Comparison of ENCODE assay signal across 16 cellular contexts in genomic region chr6:150492941-150493340, GRCh38.
DNase-seq lines count a peak whose midpoint lies in the region; ATAC-seq, FAIRE-seq and TF ChIP-seq lines count a peak whose summit lies in the region.
"Had no signal": no experiment of that assay in that cellular context is flagged by ENCODE, and none has a peak within 500 bp of the region (broad histone marks: within the 10 kb centered on the region; RNA-seq: fewer than 3 reads in every experiment).

No MANE protein-coding gene starts in this region.

- H3K27ac ChIP-seq in mammary epithelial cell (ENCODE audit: insufficient read depth, low read depth, low read length) (peak overlapping the region; percentile 92), keratinocyte (ENCODE audit: control insufficient read depth, insufficient read depth, low read length) (peak overlapping the region; percentile 68)

- no peak for ATAC-seq in HG02588 (IDR thresholded peaks at IDR 0.05; ENCODE audit: unreplicated experiment)
- ATAC-seq in GM21528 (IDR thresholded peaks at IDR 0.05; ENCODE audit: low FRiP score, unreplicated experiment): no peak

- no peak overlapping the region for H3K9ac ChIP-seq in mammary epithelial cell (ENCODE audit: insufficient read depth, low read length)
- no peak overlapping the region for H3K9ac ChIP-seq in keratinocyte (ENCODE audit: control insufficient read depth, extremely low read depth, insufficient read depth, low read length)

- peak overlapping the region; percentile 79 for H3K27ac Mint-ChIP-seq in Calu3 (ENCODE audit: unreplicated experiment)
- H3K27ac Mint-ChIP-seq: HFFc6 had no signal

- H3K4me1 ChIP-seq in mammary epithelial cell (ENCODE audit: insufficient read depth, low read length) (peaks cover 39% of the 10 kb centered on the region), keratinocyte (ENCODE audit: control insufficient read depth, extremely low read depth, insufficient read depth, low read length) (peaks cover 34% of the 10 kb centered on the region)

- H3K4me3 Mint-ChIP-seq in Calu3 (ENCODE audit: low read depth, unreplicated experiment): peak overlapping the region; percentile 59
- H3K4me3 Mint-ChIP-seq: central memory CD8-positive, alpha-beta T cell; HFFc6 had no signal

- H3K4me2 ChIP-seq in mammary epithelial cell (ENCODE audit: insufficient read depth, low read depth, low read length): peak overlapping the region; percentile 49
- H3K4me2 ChIP-seq in keratinocyte (ENCODE audit: control insufficient read depth, extremely low read depth, insufficient read depth, low read depth, low read length): peak overlapping the region; percentile 52

- H2AFZ ChIP-seq in mammary epithelial cell (ENCODE audit: low read depth, low read length) (peak overlapping the region; percentile 77), keratinocyte (ENCODE audit: control insufficient read depth, low read length) (peak overlapping the region; percentile 36)

- CTCF ChIA-PET in Calu3 (lab: Charles Lee) (interaction anchor here (0.7 kb wide), 1 partner anchor 1734 kb away, joined by 5 read pairs; no protein-coding TSS in a partner anchor), mammary epithelial cell (lab: Charles Lee; ENCODE audit: low non-redundant PET) (no interaction called here)

- peaks cover 10% of the 10 kb centered on the region for H3K36me3 Mint-ChIP-seq in Calu3 (ENCODE audit: insufficient read depth, unreplicated experiment)

- no peaks in the 10 kb centered on the region for H3K9me1 ChIP-seq in keratinocyte (ENCODE audit: control insufficient read depth, extremely low read depth, insufficient read depth, low read length)

- DNase-seq in Calu3 (peak; percentile 67), MG63 (peak; percentile 83), mammary epithelial cell (peak; percentile 97), keratinocyte (ENCODE audit: low read depth, low spot score) (peak; percentile 50), NCI-H146 (lab: John Stamatoyannopoulos, UW) (no peak), mesenteric fat pad (ENCODE audit: low spot score) (no peak)
- DNase-seq: activated CD8-positive, alpha-beta memory T cell treated with anti-CD3 and anti-CD28 coated beads for 24 hours; activated naive CD4-positive, alpha-beta T cell; HFFc6; posterior cingulate gyrus; stimulated activated CD4-positive, alpha-beta T cell treated with anti-CD3 and anti-CD28 coated beads, Interleukin-2, amount 100 ng/mL, for 24 hours; trophoblast cell had no signal

- no peaks in the 10 kb centered on the region for H3K79me2 ChIP-seq in mammary epithelial cell (ENCODE audit: insufficient read depth, low read length)
- no peaks in the 10 kb centered on the region for H3K79me2 ChIP-seq in keratinocyte (ENCODE audit: control insufficient read depth, insufficient read depth, low read length)

- TF ChIP-seq CTCF in Calu3 (IDR thresholded peaks at IDR 0.05; ENCODE audit: unreplicated experiment): no peak
- TF ChIP-seq CTCF in mammary epithelial cell (conservative IDR thresholded peaks at IDR 0.05 in 1 of 2, IDR thresholded peaks at IDR 0.05 in 1 of 2; ENCODE audit: extremely low read depth in 1 of 2, insufficient read depth in 1 of 2, low read depth in 1 of 2, low read length in 2 of 2): no peak
- no peak for TF ChIP-seq CTCF in keratinocyte (optimal IDR thresholded peaks at IDR 0.05 in 1 of 3, IDR thresholded peaks at IDR 0.05 in 1 of 3, conservative IDR thresholded peaks at IDR 0.05 in 1 of 3; ENCODE audit: extremely low read depth in 1 of 3, insufficient read depth in 2 of 3, low read length in 3 of 3)

- WGBS in mammary epithelial cell (ENCODE audit: low coverage, missing lambda C conversion rate): 3% methylated on average over 7 of the region's 7 CpGs

- H4K20me1 ChIP-seq in mammary epithelial cell (ENCODE audit: insufficient read depth, low read length): no peaks in the 10 kb centered on the region
- H4K20me1 ChIP-seq in keratinocyte (ENCODE audit: control insufficient read depth, extremely low read depth, insufficient read depth, low read length): no peaks in the 10 kb centered on the region

- dilution Hi-C loops in mammary epithelial cell (cut with HindIII; ENCODE audit: low sequenced_read_pairs) (no loop called here), keratinocyte (cut with MboI; ENCODE audit: extremely low pct_ligation_motif_present, low sequenced_read_pairs) (no loop called here)

- H3K36me3 ChIP-seq in MG63: no peaks in the 10 kb centered on the region
- H3K36me3 ChIP-seq in mammary epithelial cell (ENCODE audit: insufficient read depth, low read length): no peaks in the 10 kb centered on the region
- no peaks in the 10 kb centered on the region for H3K36me3 ChIP-seq in keratinocyte (ENCODE audit: control insufficient read depth in 2 of 2, extremely low read depth in 1 of 2, insufficient read depth in 2 of 2, low read length in 2 of 2)

- H3K9me3 ChIP-seq in MG63 (no peaks in the 10 kb centered on the region), mammary epithelial cell (replicated peaks; ENCODE audit: insufficient read depth, low read length) (no peaks in the 10 kb centered on the region), keratinocyte (ENCODE audit: control insufficient read depth, low read depth, low read length) (no peaks in the 10 kb centered on the region)

- BruUV-seq in Calu3 (replicated peaks; lab: Mats Ljungman, UMichigan) (TSS peak; percentile 58), mammary epithelial cell (replicated peaks; lab: Mats Ljungman, UMichigan) (TSS peak; percentile 94)

- H3K27me3 ChIP-seq in MG63 (no peaks in the 10 kb centered on the region), mammary epithelial cell (ENCODE audit: insufficient read depth, low read length) (no peaks in the 10 kb centered on the region), keratinocyte (ENCODE audit: control insufficient read depth, extremely low read depth, insufficient read depth, low read length) (no peaks in the 10 kb centered on the region)

- intact Hi-C loops in Calu3 (cut with micrococcal nuclease; ENCODE audit: unreplicated experiment): loop anchor here (5.0 to 10.0 kb wide), 2 partner anchors 162 to 319 kb away; no protein-coding TSS in a partner anchor
- intact Hi-C loops in mammary epithelial cell (cut with micrococcal nuclease): loop anchor here (2.0 kb wide), 1 partner anchor 74 kb away; no protein-coding TSS in a partner anchor

- H3K4me1 Mint-ChIP-seq in Calu3 (ENCODE audit: low read depth, unreplicated experiment): peaks cover 18% of the 10 kb centered on the region

- in situ Hi-C loops in mammary epithelial cell (cut with MboI; ENCODE audit: low sequenced_read_pairs in 2 of 2): no loop called here

- H3K27me3 Mint-ChIP-seq in Calu3 (ENCODE audit: unreplicated experiment): no peaks in the 10 kb centered on the region

- peaks cover 3% of the 10 kb centered on the region for H3K9me3 Mint-ChIP-seq in Calu3 (ENCODE audit: low read depth, unreplicated experiment)

- FAIRE-seq in keratinocyte (lab: Jason Lieb, UNC): no peak
- FAIRE-seq: HTR-8/SVneo had no signal

- no peak overlapping the region for H3K4me3 ChIP-seq in MG63
- peak overlapping the region in 1 of 3 experiments; percentile 5 for H3K4me3 ChIP-seq in mammary epithelial cell (replicated peaks in 1 of 3; ENCODE audit: insufficient read depth in 1 of 3, low read depth in 2 of 3, low read length in 3 of 3)
- peak overlapping the region in 2 of 3 experiments; percentile 4 to 16 for H3K4me3 ChIP-seq in keratinocyte (ENCODE audit: control insufficient read depth in 2 of 3, extremely low read depth in 1 of 3, insufficient read depth in 2 of 3, low read depth in 1 of 3, low read length in 3 of 3)

Comparison
In these comparisons a context has a peak if more than half of its experiments do, and no peak if none do; other contexts are left out.
1. DNase-seq: peak in Calu3 (single experiment), MG63 (single experiment), mammary epithelial cell (single experiment) and keratinocyte (single experiment); none in NCI-H146 (single experiment) and mesenteric fat pad (single experiment).